In the genomic region with DNA sequence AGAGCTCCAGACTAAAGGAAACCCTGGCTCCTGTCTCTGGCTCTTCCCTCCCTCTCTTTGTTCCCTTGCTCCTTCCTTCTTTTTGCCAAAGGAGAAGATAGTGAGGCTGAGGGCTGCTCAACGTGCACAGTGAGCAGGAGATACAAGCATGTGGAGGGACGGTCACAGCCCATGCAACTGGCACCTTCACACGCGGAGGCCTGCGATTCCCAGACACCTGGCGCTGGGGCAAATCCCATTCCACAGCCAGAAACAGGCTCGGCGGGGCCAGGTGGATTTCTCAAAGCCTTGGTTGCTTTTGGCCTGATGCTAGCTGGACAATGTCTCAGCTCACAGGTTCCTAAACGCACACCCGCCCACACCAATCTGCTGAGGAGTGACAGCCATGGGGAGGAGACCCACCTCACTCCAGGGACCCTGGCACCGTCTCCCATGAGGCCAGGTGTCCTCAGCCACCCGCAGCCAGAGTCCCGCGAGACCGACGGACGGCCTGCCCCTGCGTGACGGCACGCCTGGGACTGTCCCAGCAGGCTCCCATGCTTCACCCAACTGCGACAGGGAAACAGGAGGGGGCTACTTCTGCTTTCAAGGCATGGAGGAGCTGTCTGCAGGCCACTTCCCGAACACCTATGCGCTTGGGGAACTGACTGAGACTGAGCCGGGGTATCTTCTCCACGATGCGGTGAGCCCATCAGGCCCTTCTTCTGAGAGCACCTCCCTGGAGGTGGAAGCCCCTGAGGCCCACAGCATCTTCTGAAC, we compare ENCODE assay signal across 9 cellular contexts. TPM values are rescaled to one million over a fixed set of nuclear protein-coding genes. Genes with fewer than 3 reads are reported as not detected.
A peak's percentile ranks its signal among the peaks of the same experiment; 100 is the strongest.
DNase-seq lines count a peak whose midpoint lies in the region; ATAC-seq and TF ChIP-seq lines count a peak whose summit lies in the region.
"Not testable (repeated sequence)": the region's sequence is repeated elsewhere in the genome, so short reads cannot be mapped to it uniquely, and the experiment has no call there.
"Had no signal": no experiment of that assay in that cellular context is flagged by ENCODE, and none has a peak within 500 bp of the region (broad histone marks: within the 10 kb centered on the region; RNA-seq: fewer than 3 reads in every experiment).

No MANE protein-coding gene starts in this region.

- H3K27me3 ChIP-seq in IMR-90 (ENCODE audit: control insufficient read depth, insufficient read depth, low read length); right atrium auricular region; trophoblast cell (ENCODE audit: insufficient read depth, low read length); transverse colon: not testable (repeated sequence)

- not testable (repeated sequence) for TF ChIP-seq EP300 in transverse colon (IDR thresholded peaks at IDR 0.05; ENCODE audit: low read depth)

- WGBS in IMR-90 (ENCODE audit: extremely low coverage in 2 of 2, insufficient read length in 1 of 2), 2 experiments: 88% methylated on average over 6 of the region's 26 CpGs; no CpG with 5 or more reads in 1 of the 2 experiments
- WGBS in trophoblast cell (ENCODE audit: extremely low coverage, insufficient coverage, insufficient read length): no CpG with 5 or more reads among the region's 26 CpGs
- WGBS in transverse colon (ENCODE audit: low coverage in 1 of 2), 2 donors: 69% methylated on average over 21 of the region's 26 CpGs; no CpG with 5 or more reads in 1 of the 2 donors

- DNase-seq in COLO668 (lab: John Stamatoyannopoulos, UW; ENCODE audit: unreplicated experiment): peak; percentile 23
- DNase-seq in IMR-90; T-helper 2 cell treated with Interferon-gamma antibody and Interleukin-4, amounts not matched to agents 5 μg/mL and 100 μg/mL, for 36 hours (ENCODE audit: low spot score); right atrium auricular region (ENCODE audit: low spot score); trophoblast cell; transverse colon: not testable (repeated sequence)

- not testable (repeated sequence) for BruUV-seq in IMR-90 (replicated peaks; lab: Mats Ljungman, UMichigan)

- not testable (repeated sequence) for H2BK12ac ChIP-seq in trophoblast cell (ENCODE audit: low read length)

- H2BK120ac ChIP-seq in IMR-90 (ENCODE audit: low read depth, low read length); trophoblast cell (ENCODE audit: insufficient read depth, low read length, poor library complexity): not testable (repeated sequence)

- H4K20me1 ChIP-seq in IMR-90 (ENCODE audit: insufficient read depth, low read length): peaks cover 49% of the 10 kb centered on the region

- not testable (repeated sequence) for H4K5ac ChIP-seq in IMR-90 (ENCODE audit: low read depth, low read length)

- not testable (repeated sequence) for H3K9me3 Mint-ChIP-seq in T-helper 2 cell treated with Interferon-gamma antibody and Interleukin-4, amounts not matched to agents 5 μg/mL and 100 μg/mL, for 36 hours; activated T-helper 17 cell treated with anti-CD3 and anti-CD28 coated beads, Interleukin-2, amount 50 U/mL, for 72 hours

- peaks cover 3 to 48% of the 10 kb centered on the region in 2 experiments; a peak in 3 of 4 replicates for H3K79me1 ChIP-seq in IMR-90 (ENCODE audit: low read depth in 1 of 2, low read length in 2 of 2)
- H3K79me1 ChIP-seq in trophoblast cell (ENCODE audit: low read length): not testable (repeated sequence)

- H3K4me3 Mint-ChIP-seq in T-helper 2 cell treated with Interferon-gamma antibody and Interleukin-4, amounts not matched to agents 5 μg/mL and 100 μg/mL, for 36 hours: not testable (repeated sequence)
- peak overlapping the region; percentile 44 for H3K4me3 Mint-ChIP-seq in activated T-helper 17 cell treated with anti-CD3 and anti-CD28 coated beads, Interleukin-2, amount 50 U/mL, for 72 hours

- ATAC-seq in GM21423 (IDR thresholded peaks at IDR 0.05; ENCODE audit: unreplicated experiment): peak; percentile 33
- ATAC-seq in IMR-90 (ENCODE audit: low read depth); activated T-helper 17 cell treated with anti-CD3 and anti-CD28 coated beads, Interleukin-2, amount 50 U/mL, for 72 hours (replicated peaks): not testable (repeated sequence)

- H3K23ac ChIP-seq in IMR-90 (ENCODE audit: low read depth, low read length); trophoblast cell (ENCODE audit: low read length): not testable (repeated sequence)

- CTCF ChIA-PET in IMR-90 (lab: Yijun Ruan, JAX): not testable (repeated sequence)

- peak overlapping the region; percentile 60 for H3K27ac Mint-ChIP-seq in T-helper 2 cell treated with Interferon-gamma antibody and Interleukin-4, amounts not matched to agents 5 μg/mL and 100 μg/mL, for 36 hours
- peak overlapping the region; percentile 77 for H3K27ac Mint-ChIP-seq in activated T-helper 17 cell treated with anti-CD3 and anti-CD28 coated beads, Interleukin-2, amount 50 U/mL, for 72 hours

- H3K9me1 ChIP-seq in IMR-90 (ENCODE audit: insufficient read depth, low read length): not testable (repeated sequence)

- H4K12ac ChIP-seq in trophoblast cell (ENCODE audit: low read depth, low read length): not testable (repeated sequence)

- not testable (repeated sequence) for H3K4ac ChIP-seq in IMR-90 (ENCODE audit: low read depth, low read length)
- H3K4ac ChIP-seq in trophoblast cell (ENCODE audit: low read depth, low read length): peak overlapping the region; percentile 24

- not testable (repeated sequence) for H3K27ac ChIP-seq in IMR-90 (ENCODE audit: insufficient read depth, low read length); trophoblast cell (ENCODE audit: low read depth, low read length)
- H3K27ac ChIP-seq in right atrium auricular region (peak overlapping the region; percentile 70 to 87), transverse colon (peak overlapping the region; percentile 48 to 77 (median 61))

- H4K8ac ChIP-seq in IMR-90 (ENCODE audit: low read depth in 2 of 2, low read length in 2 of 2); trophoblast cell (ENCODE audit: low read depth, low read length): not testable (repeated sequence)

- dilution Hi-C loops in IMR-90 (cut with HindIII; ENCODE audit: low sequenced_read_pairs, unreplicated experiment): not testable (repeated sequence)

- H3K14ac ChIP-seq in IMR-90 (replicated peaks; ENCODE audit: low read depth, low read length); trophoblast cell (ENCODE audit: low read length): not testable (repeated sequence)

- POLR2A ChIA-PET in IMR-90 (lab: Charles Lee; ENCODE audit: unreplicated experiment): not testable (repeated sequence)

- not testable (repeated sequence) for H2BK15ac ChIP-seq in IMR-90 (ENCODE audit: low read depth, low read length)

- not testable (repeated sequence) for H4K91ac ChIP-seq in IMR-90 (ENCODE audit: insufficient read depth, low read depth, low read length); trophoblast cell (ENCODE audit: low read depth, low read length)

- not testable (repeated sequence) for TF ChIP-seq CTCF in IMR-90 (conservative IDR thresholded peaks at IDR 0.05; ENCODE audit: low read depth, low read length); right atrium auricular region (IDR thresholded peaks at IDR 0.05); transverse colon (IDR thresholded peaks at IDR 0.05)

- H3K9ac ChIP-seq in IMR-90 (ENCODE audit: low read depth, low read length); trophoblast cell (ENCODE audit: low read length): not testable (repeated sequence)

- in situ Hi-C loops in IMR-90 (cut with MboI; ENCODE audit: low sequenced_read_pairs); transverse colon (cut with MboI; ENCODE audit: low pct_ligation_motif_present in 1 of 4, low pct_unique_long_range_greater_than_20kb in 1 of 4, low sequenced_read_pairs in 3 of 4): not testable (repeated sequence)

- H3K4me3 ChIP-seq in IMR-90 (ENCODE audit: insufficient read depth, low read depth, low read length); right atrium auricular region; trophoblast cell (ENCODE audit: low read depth, low read length); transverse colon: not testable (repeated sequence)

- H3K36me3 Mint-ChIP-seq in T-helper 2 cell treated with Interferon-gamma antibody and Interleukin-4, amounts not matched to agents 5 μg/mL and 100 μg/mL, for 36 hours (ENCODE audit: low read depth): peaks cover 19% of the 10 kb centered on the region
- H3K36me3 Mint-ChIP-seq in activated T-helper 17 cell treated with anti-CD3 and anti-CD28 coated beads, Interleukin-2, amount 50 U/mL, for 72 hours (ENCODE audit: low read depth): peaks cover 56% of the 10 kb centered on the region

- H2AK9ac ChIP-seq in IMR-90 (replicated peaks; ENCODE audit: low read depth, low read length, poor library complexity): not testable (repeated sequence)

- 0 out of 2 replicates have a peak overlapping the region, but pooled peaks have one; percentile 49 for H2AK5ac ChIP-seq in IMR-90 (ENCODE audit: low read depth, low read length)
- H2AK5ac ChIP-seq in trophoblast cell (ENCODE audit: low read length): not testable (repeated sequence)

- intact Hi-C loops in IMR-90 (cut with micrococcal nuclease); transverse colon (cut with DNase I; ENCODE audit: low total_unique reads): not testable (repeated sequence)

- H2BK5ac ChIP-seq in IMR-90 (ENCODE audit: low read depth, low read length, poor library complexity, severe bottlenecking); trophoblast cell (ENCODE audit: low read depth, low read length, poor library complexity): not testable (repeated sequence)

- H3K18ac ChIP-seq in IMR-90 (ENCODE audit: low read depth, low read length); trophoblast cell (ENCODE audit: low read length): not testable (repeated sequence)

- H3K4me1 Mint-ChIP-seq in T-helper 2 cell treated with Interferon-gamma antibody and Interleukin-4, amounts not matched to agents 5 μg/mL and 100 μg/mL, for 36 hours (ENCODE audit: low read depth): peaks cover 29% of the 10 kb centered on the region
- peaks cover 14% of the 10 kb centered on the region for H3K4me1 Mint-ChIP-seq in activated T-helper 17 cell treated with anti-CD3 and anti-CD28 coated beads, Interleukin-2, amount 50 U/mL, for 72 hours

- not testable (repeated sequence) for H3K9me3 ChIP-seq in IMR-90 (ENCODE audit: control insufficient read depth, insufficient read depth, low read length); right atrium auricular region; trophoblast cell (ENCODE audit: insufficient read depth, low read depth, low read length); transverse colon

- TF ChIP-seq RAD21 in IMR-90 (IDR thresholded peaks at IDR 0.05; ENCODE audit: low read length): not testable (repeated sequence)

- not testable (repeated sequence) for H2AFZ ChIP-seq in IMR-90 (replicated peaks; ENCODE audit: low read length, poor library complexity); trophoblast cell (ENCODE audit: insufficient read depth, low read length, poor library complexity)

- not testable (repeated sequence) for H3K4me2 ChIP-seq in IMR-90 (ENCODE audit: low read depth, low read length); trophoblast cell (ENCODE audit: low read length)

- H3K79me2 ChIP-seq in trophoblast cell (ENCODE audit: control insufficient read depth, insufficient read depth, low read length, poor library complexity): not testable (repeated sequence)

- peaks cover 14% of the 10 kb centered on the region for H3K4me1 ChIP-seq in IMR-90 (ENCODE audit: control insufficient read depth, insufficient read depth, low read length)
- H3K4me1 ChIP-seq in right atrium auricular region: peaks cover 0 to 46% of the 10 kb centered on the region in 2 donors
- peaks cover 4 to 15% of the 10 kb centered on the region in 2 experiments for H3K4me1 ChIP-seq in trophoblast cell (ENCODE audit: control insufficient read depth in 1 of 2, insufficient read depth in 2 of 2, low read length in 2 of 2)
- peaks cover 7 to 52% (median 31%) of the 10 kb centered on the region in 4 donors for H3K4me1 ChIP-seq in transverse colon

- not testable (repeated sequence) for TF ChIP-seq POLR2A in IMR-90 (IDR thresholded peaks at IDR 0.05; ENCODE audit: low read depth, low read length); transverse colon (IDR thresholded peaks at IDR 0.05)

- H3K27me3 Mint-ChIP-seq in T-helper 2 cell treated with Interferon-gamma antibody and Interleukin-4, amounts not matched to agents 5 μg/mL and 100 μg/mL, for 36 hours (ENCODE audit: low read depth); activated T-helper 17 cell treated with anti-CD3 and anti-CD28 coated beads, Interleukin-2, amount 50 U/mL, for 72 hours: not testable (repeated sequence)

- H3K36me3 ChIP-seq in IMR-90 (ENCODE audit: control insufficient read depth, insufficient read depth, low read length); right atrium auricular region; trophoblast cell (ENCODE audit: control insufficient read depth in 1 of 2, insufficient read depth in 2 of 2, low read length in 2 of 2); transverse colon: not testable (repeated sequence)

- H3K56ac ChIP-seq in IMR-90 (ENCODE audit: extremely low read depth, insufficient read depth, low read length): not testable (repeated sequence)

- H2BK20ac ChIP-seq in IMR-90 (ENCODE audit: low read depth, low read length): not testable (repeated sequence)

RNA-seq across cellular contexts. Expression of a gene that starts 56.2 kb away (rescaled TPM):
- total RNA-seq in IMR-90 (2012; rRNA removed) (not detected in 2 replicates), right atrium auricular region (1 to 10 TPM; 3.7 to 4.5 TPM), transverse colon (1 to 10 TPM in 2 of 4 donors, under 1 TPM in 2; 0.20 to 3.7 (median 1.1) TPM)
- not detected in 2 replicates for polyA plus RNA-seq in IMR-90 (2012; rRNA removed)
- polyA plus RNA-seq in IMR-90 (2012; cell fraction: cytosol; rRNA removed): not detected in 2 replicates
- not detected in 2 replicates for polyA plus RNA-seq in IMR-90 (2012; cell fraction: nucleus; rRNA removed; ENCODE audit: low replicate concordance)
- 100 to 1,000 TPM; 137 to 173 TPM for total RNA-seq in activated T-helper 17 cell treated with anti-CD3 and anti-CD28 coated beads, Interleukin-2, amount 50 U/mL, for 72 hours
- 0.10 and 0.15 TPM in 2 replicates for polyA plus RNA-seq in trophoblast cell (2013)
- total RNA-seq: dermis microvascular lymphatic vessel endothelial cell had no signal

Comparison
In these comparisons a context has a peak if more than half of its experiments do, and no peak if none do; other contexts are left out.
1. RNA of a gene that starts 56.2 kb away (total RNA-seq): 137 to 173 TPM in activated T-helper 17 cell treated with anti-CD3 and anti-CD28 coated beads, Interleukin-2, amount 50 U/mL, for 72 hours; 3.7 to 4.5 TPM in right atrium auricular region, 0.20 to 3.7 TPM in transverse colon and not detected in IMR-90; every median in the first group is over 10 times any median in the second.